In genomic region chr9:32864926-32865325, GRCh38 we compare ENCODE assay signal across 1 cellular context.
A peak's percentile ranks its signal among the peaks of the same experiment; 100 is the strongest.
TF ChIP-seq lines count a peak whose summit lies in the region.

No MANE protein-coding gene starts in this region.

TF ChIP-seq in SK-N-SH, 30 proteins besides CTCF, POLR2A, EP300 and RAD21 (continued from another document):
- TF ChIP-seq, protein P1, sequence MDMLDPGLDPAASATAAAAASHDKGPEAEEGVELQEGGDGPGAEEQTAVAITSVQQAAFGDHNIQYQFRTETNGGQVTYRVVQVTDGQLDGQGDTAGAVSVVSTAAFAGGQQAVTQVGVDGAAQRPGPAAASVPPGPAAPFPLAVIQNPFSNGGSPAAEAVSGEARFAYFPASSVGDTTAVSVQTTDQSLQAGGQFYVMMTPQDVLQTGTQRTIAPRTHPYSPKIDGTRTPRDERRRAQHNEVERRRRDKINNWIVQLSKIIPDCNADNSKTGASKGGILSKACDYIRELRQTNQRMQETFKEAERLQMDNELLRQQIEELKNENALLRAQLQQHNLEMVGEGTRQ (IDR thresholded peaks at IDR 0.05; ENCODE audit: borderline replicate concordance, low read depth, low read length): no peak
- TF ChIP-seq NRF1 (IDR thresholded peaks at IDR 0.05; ENCODE audit: low read depth, low read length): no peak
- peak; percentile 59 for TF ChIP-seq CHD2 (IDR thresholded peaks at IDR 0.05; ENCODE audit: low read length, partially characterized antibody)
- peak; percentile 77 for TF ChIP-seq GATA2 (CRISPR knock-in tag; IDR thresholded peaks at IDR 0.05)
- TF ChIP-seq RCOR1 (IDR thresholded peaks at IDR 0.05; ENCODE audit: low read length): peak; percentile 79
- TF ChIP-seq SIN3A (IDR thresholded peaks at IDR 0.05; ENCODE audit: borderline replicate concordance, low read depth, low read length): no peak
- no peak for TF ChIP-seq GABPA (IDR thresholded peaks at IDR 0.05; ENCODE audit: low read depth)
- no peak for TF ChIP-seq JUND (IDR thresholded peaks at IDR 0.05)
- TF ChIP-seq FOSL2 (IDR thresholded peaks at IDR 0.05; ENCODE audit: borderline replicate concordance, low read depth): no peak
